ENCODE assay signal across 1 cellular context in genomic region chr7:1584700-1585099, GRCh38.
TF ChIP-seq lines count a peak whose summit lies in the region.

No MANE protein-coding gene starts in this region.

TF ChIP-seq in K562, 482 proteins besides CTCF, POLR2A, EP300 and RAD21 (continues in another document):
- TF ChIP-seq, protein P1, sequence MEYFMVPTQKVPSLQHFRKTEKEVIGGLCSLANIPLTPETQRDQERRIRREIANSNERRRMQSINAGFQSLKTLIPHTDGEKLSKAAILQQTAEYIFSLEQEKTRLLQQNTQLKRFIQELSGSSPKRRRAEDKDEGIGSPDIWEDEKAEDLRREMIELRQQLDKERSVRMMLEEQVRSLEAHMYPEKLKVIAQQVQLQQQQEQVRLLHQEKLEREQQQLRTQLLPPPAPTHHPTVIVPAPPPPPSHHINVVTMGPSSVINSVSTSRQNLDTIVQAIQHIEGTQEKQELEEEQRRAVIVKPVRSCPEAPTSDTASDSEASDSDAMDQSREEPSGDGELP (CRISPR knock-in tag; IDR thresholded peaks at IDR 0.05; ENCODE audit: borderline replicate concordance), result peak; percentile 69
- 0 out of 2 replicates have a peak, but pooled peaks have one; percentile 10 for TF ChIP-seq BHLHE40 (IDR thresholded peaks at IDR 0.05; ENCODE audit: low read length)
- TF ChIP-seq, protein P2, sequence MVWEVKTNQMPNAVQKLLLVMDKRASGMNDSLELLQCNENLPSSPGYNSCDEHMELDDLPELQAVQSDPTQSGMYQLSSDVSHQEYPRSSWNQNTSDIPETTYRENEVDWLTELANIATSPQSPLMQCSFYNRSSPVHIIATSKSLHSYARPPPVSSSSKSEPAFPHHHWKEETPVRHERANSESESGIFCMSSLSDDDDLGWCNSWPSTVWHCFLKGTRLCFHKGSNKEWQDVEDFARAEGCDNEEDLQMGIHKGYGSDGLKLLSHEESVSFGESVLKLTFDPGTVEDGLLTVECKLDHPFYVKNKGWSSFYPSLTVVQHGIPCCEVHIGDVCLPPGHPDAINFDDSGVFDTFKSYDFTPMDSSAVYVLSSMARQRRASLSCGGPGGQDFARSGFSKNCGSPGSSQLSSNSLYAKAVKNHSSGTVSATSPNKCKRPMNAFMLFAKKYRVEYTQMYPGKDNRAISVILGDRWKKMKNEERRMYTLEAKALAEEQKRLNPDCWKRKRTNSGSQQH (CRISPR knock-in tag; IDR thresholded peaks at IDR 0.05), result no peak
- no peak for TF ChIP-seq SLC30A9 (CRISPR knock-in tag; IDR thresholded peaks at IDR 0.05)
- no peak for TF ChIP-seq ZNF121 (CRISPR knock-in tag; conservative IDR thresholded peaks at IDR 0.05)
- TF ChIP-seq POLR2B (IDR thresholded peaks at IDR 0.05; ENCODE audit: low read depth, partially characterized antibody), result no peak
- no peak for TF ChIP-seq E4F1 (CRISPR knock-in tag; IDR thresholded peaks at IDR 0.05; ENCODE audit: borderline replicate concordance)
- no peak for TF ChIP-seq CREB1 (IDR thresholded peaks at IDR 0.05)
- no peak for TF ChIP-seq CREB1 (CRISPR knock-in tag; IDR thresholded peaks at IDR 0.05)
- TF ChIP-seq NFE2L1 (tag; IDR thresholded peaks at IDR 0.05; ENCODE audit: borderline replicate concordance, low read depth), result no peak
- no peak for TF ChIP-seq EWSR1 (IDR thresholded peaks at IDR 0.05; ENCODE audit: borderline replicate concordance, low read depth, partially characterized antibody)
- no peak for TF ChIP-seq POLR3A (IDR thresholded peaks at IDR 0.05; ENCODE audit: borderline replicate concordance, extremely low read depth, insufficient read depth, insufficient read length)
- no peak for TF ChIP-seq HNRNPLL (IDR thresholded peaks at IDR 0.05; ENCODE audit: low read depth, low read length, poor library complexity, severe bottlenecking)
- peak; percentile 80 to 90 for TF ChIP-seq E2F6 (IDR thresholded peaks at IDR 0.05; ENCODE audit: borderline replicate concordance in 1 of 2, extremely low read depth in 1 of 2, insufficient read depth in 1 of 2, insufficient read length in 1 of 2, low read depth in 1 of 2, low read length in 1 of 2, poor library complexity in 1 of 2, severe bottlenecking in 1 of 2)
- no peak for TF ChIP-seq EZH2 (IDR thresholded peaks at IDR 0.05; ENCODE audit: borderline replicate concordance, low read depth, low read length)
- no peak for TF ChIP-seq U2AF1 (optimal IDR thresholded peaks at IDR 0.05; ENCODE audit: low read depth, low read length)
- TF ChIP-seq BDP1 (IDR thresholded peaks at IDR 0.05; ENCODE audit: insufficient read depth, insufficient read length), result no peak
- no peak for TF ChIP-seq NELFE (IDR thresholded peaks at IDR 0.05; ENCODE audit: insufficient read depth, insufficient read length)
- TF ChIP-seq RBM14 (IDR thresholded peaks at IDR 0.05; ENCODE audit: borderline replicate concordance, insufficient read depth, low read depth, low read length), result no peak
- no peak for TF ChIP-seq HDAC2 (IDR thresholded peaks at IDR 0.05)
- 0 out of 2 replicates have a peak, but pooled peaks have one; percentile 17 for TF ChIP-seq MAX (CRISPR knock-in tag; IDR thresholded peaks at IDR 0.05)
- TF ChIP-seq, protein P3, sequence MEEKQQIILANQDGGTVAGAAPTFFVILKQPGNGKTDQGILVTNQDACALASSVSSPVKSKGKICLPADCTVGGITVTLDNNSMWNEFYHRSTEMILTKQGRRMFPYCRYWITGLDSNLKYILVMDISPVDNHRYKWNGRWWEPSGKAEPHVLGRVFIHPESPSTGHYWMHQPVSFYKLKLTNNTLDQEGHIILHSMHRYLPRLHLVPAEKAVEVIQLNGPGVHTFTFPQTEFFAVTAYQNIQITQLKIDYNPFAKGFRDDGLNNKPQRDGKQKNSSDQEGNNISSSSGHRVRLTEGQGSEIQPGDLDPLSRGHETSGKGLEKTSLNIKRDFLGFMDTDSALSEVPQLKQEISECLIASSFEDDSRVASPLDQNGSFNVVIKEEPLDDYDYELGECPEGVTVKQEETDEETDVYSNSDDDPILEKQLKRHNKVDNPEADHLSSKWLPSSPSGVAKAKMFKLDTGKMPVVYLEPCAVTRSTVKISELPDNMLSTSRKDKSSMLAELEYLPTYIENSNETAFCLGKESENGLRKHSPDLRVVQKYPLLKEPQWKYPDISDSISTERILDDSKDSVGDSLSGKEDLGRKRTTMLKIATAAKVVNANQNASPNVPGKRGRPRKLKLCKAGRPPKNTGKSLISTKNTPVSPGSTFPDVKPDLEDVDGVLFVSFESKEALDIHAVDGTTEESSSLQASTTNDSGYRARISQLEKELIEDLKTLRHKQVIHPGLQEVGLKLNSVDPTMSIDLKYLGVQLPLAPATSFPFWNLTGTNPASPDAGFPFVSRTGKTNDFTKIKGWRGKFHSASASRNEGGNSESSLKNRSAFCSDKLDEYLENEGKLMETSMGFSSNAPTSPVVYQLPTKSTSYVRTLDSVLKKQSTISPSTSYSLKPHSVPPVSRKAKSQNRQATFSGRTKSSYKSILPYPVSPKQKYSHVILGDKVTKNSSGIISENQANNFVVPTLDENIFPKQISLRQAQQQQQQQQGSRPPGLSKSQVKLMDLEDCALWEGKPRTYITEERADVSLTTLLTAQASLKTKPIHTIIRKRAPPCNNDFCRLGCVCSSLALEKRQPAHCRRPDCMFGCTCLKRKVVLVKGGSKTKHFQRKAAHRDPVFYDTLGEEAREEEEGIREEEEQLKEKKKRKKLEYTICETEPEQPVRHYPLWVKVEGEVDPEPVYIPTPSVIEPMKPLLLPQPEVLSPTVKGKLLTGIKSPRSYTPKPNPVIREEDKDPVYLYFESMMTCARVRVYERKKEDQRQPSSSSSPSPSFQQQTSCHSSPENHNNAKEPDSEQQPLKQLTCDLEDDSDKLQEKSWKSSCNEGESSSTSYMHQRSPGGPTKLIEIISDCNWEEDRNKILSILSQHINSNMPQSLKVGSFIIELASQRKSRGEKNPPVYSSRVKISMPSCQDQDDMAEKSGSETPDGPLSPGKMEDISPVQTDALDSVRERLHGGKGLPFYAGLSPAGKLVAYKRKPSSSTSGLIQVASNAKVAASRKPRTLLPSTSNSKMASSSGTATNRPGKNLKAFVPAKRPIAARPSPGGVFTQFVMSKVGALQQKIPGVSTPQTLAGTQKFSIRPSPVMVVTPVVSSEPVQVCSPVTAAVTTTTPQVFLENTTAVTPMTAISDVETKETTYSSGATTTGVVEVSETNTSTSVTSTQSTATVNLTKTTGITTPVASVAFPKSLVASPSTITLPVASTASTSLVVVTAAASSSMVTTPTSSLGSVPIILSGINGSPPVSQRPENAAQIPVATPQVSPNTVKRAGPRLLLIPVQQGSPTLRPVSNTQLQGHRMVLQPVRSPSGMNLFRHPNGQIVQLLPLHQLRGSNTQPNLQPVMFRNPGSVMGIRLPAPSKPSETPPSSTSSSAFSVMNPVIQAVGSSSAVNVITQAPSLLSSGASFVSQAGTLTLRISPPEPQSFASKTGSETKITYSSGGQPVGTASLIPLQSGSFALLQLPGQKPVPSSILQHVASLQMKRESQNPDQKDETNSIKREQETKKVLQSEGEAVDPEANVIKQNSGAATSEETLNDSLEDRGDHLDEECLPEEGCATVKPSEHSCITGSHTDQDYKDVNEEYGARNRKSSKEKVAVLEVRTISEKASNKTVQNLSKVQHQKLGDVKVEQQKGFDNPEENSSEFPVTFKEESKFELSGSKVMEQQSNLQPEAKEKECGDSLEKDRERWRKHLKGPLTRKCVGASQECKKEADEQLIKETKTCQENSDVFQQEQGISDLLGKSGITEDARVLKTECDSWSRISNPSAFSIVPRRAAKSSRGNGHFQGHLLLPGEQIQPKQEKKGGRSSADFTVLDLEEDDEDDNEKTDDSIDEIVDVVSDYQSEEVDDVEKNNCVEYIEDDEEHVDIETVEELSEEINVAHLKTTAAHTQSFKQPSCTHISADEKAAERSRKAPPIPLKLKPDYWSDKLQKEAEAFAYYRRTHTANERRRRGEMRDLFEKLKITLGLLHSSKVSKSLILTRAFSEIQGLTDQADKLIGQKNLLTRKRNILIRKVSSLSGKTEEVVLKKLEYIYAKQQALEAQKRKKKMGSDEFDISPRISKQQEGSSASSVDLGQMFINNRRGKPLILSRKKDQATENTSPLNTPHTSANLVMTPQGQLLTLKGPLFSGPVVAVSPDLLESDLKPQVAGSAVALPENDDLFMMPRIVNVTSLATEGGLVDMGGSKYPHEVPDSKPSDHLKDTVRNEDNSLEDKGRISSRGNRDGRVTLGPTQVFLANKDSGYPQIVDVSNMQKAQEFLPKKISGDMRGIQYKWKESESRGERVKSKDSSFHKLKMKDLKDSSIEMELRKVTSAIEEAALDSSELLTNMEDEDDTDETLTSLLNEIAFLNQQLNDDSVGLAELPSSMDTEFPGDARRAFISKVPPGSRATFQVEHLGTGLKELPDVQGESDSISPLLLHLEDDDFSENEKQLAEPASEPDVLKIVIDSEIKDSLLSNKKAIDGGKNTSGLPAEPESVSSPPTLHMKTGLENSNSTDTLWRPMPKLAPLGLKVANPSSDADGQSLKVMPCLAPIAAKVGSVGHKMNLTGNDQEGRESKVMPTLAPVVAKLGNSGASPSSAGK (IDR thresholded peaks at IDR 0.05), result peak; percentile 88
- TF ChIP-seq, protein P4, sequence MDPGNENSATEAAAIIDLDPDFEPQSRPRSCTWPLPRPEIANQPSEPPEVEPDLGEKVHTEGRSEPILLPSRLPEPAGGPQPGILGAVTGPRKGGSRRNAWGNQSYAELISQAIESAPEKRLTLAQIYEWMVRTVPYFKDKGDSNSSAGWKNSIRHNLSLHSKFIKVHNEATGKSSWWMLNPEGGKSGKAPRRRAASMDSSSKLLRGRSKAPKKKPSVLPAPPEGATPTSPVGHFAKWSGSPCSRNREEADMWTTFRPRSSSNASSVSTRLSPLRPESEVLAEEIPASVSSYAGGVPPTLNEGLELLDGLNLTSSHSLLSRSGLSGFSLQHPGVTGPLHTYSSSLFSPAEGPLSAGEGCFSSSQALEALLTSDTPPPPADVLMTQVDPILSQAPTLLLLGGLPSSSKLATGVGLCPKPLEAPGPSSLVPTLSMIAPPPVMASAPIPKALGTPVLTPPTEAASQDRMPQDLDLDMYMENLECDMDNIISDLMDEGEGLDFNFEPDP (CRISPR knock-in tag; IDR thresholded peaks at IDR 0.05), result no peak
- TF ChIP-seq ZNF584 (CRISPR knock-in tag; IDR thresholded peaks at IDR 0.05; ENCODE audit: low read depth), result no peak
- no peak for TF ChIP-seq ARNT (IDR thresholded peaks at IDR 0.05)
- TF ChIP-seq, protein P5, sequence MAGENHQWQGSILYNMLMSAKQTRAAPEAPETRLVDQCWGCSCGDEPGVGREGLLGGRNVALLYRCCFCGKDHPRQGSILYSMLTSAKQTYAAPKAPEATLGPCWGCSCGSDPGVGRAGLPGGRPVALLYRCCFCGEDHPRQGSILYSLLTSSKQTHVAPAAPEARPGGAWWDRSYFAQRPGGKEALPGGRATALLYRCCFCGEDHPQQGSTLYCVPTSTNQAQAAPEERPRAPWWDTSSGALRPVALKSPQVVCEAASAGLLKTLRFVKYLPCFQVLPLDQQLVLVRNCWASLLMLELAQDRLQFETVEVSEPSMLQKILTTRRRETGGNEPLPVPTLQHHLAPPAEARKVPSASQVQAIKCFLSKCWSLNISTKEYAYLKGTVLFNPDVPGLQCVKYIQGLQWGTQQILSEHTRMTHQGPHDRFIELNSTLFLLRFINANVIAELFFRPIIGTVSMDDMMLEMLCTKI (IDR thresholded peaks at IDR 0.05; ENCODE audit: partially characterized antibody), result no peak
- TF ChIP-seq TRIM24 (IDR thresholded peaks at IDR 0.05), result no peak
- no peak for TF ChIP-seq KDM5B (IDR thresholded peaks at IDR 0.05; ENCODE audit: insufficient replicate concordance, low read depth, low read length)
- TF ChIP-seq ZNF12 (CRISPR knock-in tag; IDR thresholded peaks at IDR 0.05), result no peak
- TF ChIP-seq SIX5 (IDR thresholded peaks at IDR 0.05; ENCODE audit: borderline replicate concordance in 1 of 2, insufficient read depth in 1 of 2, low read depth in 1 of 2, low read length in 2 of 2), result no peak
- peak; percentile 91 for TF ChIP-seq L3MBTL2 (IDR thresholded peaks at IDR 0.05)
- TF ChIP-seq PHF20 (IDR thresholded peaks at IDR 0.05; ENCODE audit: partially characterized antibody), result no peak
- peak; percentile 35; the same call in 1 of the 2 replicates for TF ChIP-seq EGR1 (conservative IDR thresholded peaks at IDR 0.05)
- no peak for TF ChIP-seq PPARD (CRISPR knock-in tag; IDR thresholded peaks at IDR 0.05)
- TF ChIP-seq ZNF740 (CRISPR knock-in tag; IDR thresholded peaks at IDR 0.05), result peak; percentile 24; the same call in 1 of the 2 replicates
- TF ChIP-seq ZNF740 (tag; IDR thresholded peaks at IDR 0.05), result no peak
- TF ChIP-seq ATF1 (CRISPR knock-in tag; IDR thresholded peaks at IDR 0.05), result no peak
- 0 out of 2 replicates have a peak, but pooled peaks have one; percentile 8 for TF ChIP-seq ATF1 (tag; IDR thresholded peaks at IDR 0.05)
- no peak for TF ChIP-seq CBFA2T2 (conservative IDR thresholded peaks at IDR 0.05)
- no peak for TF ChIP-seq DMBX1 (CRISPR knock-in tag; IDR thresholded peaks at IDR 0.05; ENCODE audit: borderline replicate concordance)
- TF ChIP-seq ZNF263 (CRISPR knock-in tag; IDR thresholded peaks at IDR 0.05; ENCODE audit: borderline replicate concordance), result no peak
- no peak for TF ChIP-seq SMARCC2 (IDR thresholded peaks at IDR 0.05; ENCODE audit: low read depth)
- TF ChIP-seq HNRNPK (IDR thresholded peaks at IDR 0.05; ENCODE audit: low read depth, low read length, poor library complexity, severe bottlenecking), result no peak
- TF ChIP-seq SMARCA4 (IDR thresholded peaks at IDR 0.05), result no peak
